Comparison of ENCODE assay signal across 16 cellular contexts in the genomic region with DNA sequence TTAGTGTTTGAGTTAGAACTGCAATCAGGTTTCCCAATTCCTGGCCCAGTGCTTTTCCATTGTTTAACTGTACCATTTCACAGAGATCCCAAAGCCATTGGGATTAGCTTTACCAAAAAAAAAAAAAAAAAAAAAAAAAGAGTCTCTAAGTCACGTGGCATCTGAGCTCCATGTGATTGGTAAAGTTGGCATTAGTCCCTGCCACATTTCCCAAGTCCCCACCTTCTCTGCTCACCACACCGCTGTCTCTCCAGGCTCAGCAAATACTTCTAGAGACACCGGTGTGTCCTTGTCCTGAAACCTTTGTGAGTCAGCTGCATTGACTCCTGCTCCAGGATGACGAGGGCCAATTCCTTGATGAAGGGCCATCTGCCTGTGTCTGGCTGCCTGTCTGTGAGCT.
DNase-seq lines count a peak whose midpoint lies in the region; ATAC-seq, FAIRE-seq and TF ChIP-seq lines count a peak whose summit lies in the region.
"Had no signal": no experiment of that assay in that cellular context is flagged by ENCODE, and none has a peak within 500 bp of the region (broad histone marks: within the 10 kb centered on the region; RNA-seq: fewer than 3 reads in every experiment).

No MANE protein-coding gene starts in this region.

- H3K27ac ChIP-seq in A549: no peak overlapping the region
- H3K27ac ChIP-seq: BLaER1, SJSA1 had no signal

- no peak overlapping the region for H3K4me2 ChIP-seq in A549
- H3K4me2 ChIP-seq: BLaER1 had no signal

- CTCF ChIA-PET in A549 (lab: Yijun Ruan, JAX): interaction anchor here (1.4 to 1.7 kb wide), 2 partner anchors 10 to 295 kb away, joined by 4 to 6 read pairs; no protein-coding TSS in a partner anchor

- ATAC-seq in A549 (no peak), esophagus mucosa (no peak), HG02981 (IDR thresholded peaks at IDR 0.05; ENCODE audit: unreplicated experiment) (no peak)
- ATAC-seq: PC-3 had no signal

- TF ChIP-seq RAD21 in A549 (conservative IDR thresholded peaks at IDR 0.05 in 1 of 2, IDR thresholded peaks at IDR 0.05 in 1 of 2): no peak

- H3K4me1 ChIP-seq in A549: no peaks in the 10 kb centered on the region
- H3K4me1 ChIP-seq: HAP-1, SJSA1 had no signal

- H3K9me3 ChIP-seq in A549: no peaks in the 10 kb centered on the region
- H3K9me3 ChIP-seq: HAP-1, SJSA1 had no signal

- POLR2A ChIA-PET in A549 (lab: Yijun Ruan, JAX): no interaction called here

- TF ChIP-seq EP300 in A549 (IDR thresholded peaks at IDR 0.05): no peak

- no peak for FAIRE-seq in A549 (lab: Jason Lieb, UNC)

- no peak for TF ChIP-seq CTCF in A549 (IDR thresholded peaks at IDR 0.05)
- no peak for TF ChIP-seq CTCF in AG10803 (conservative IDR thresholded peaks at IDR 0.05; ENCODE audit: low read length)

- H3K4me3 ChIP-seq in A549 (no peak overlapping the region), AG10803 (ENCODE audit: low read length) (no peak overlapping the region)
- H3K4me3 ChIP-seq: BLaER1, HAP-1, SJSA1 had no signal

- WGBS in A549 (ENCODE audit: missing lambda C conversion rate): 84% methylated on average over 4 of the region's 4 CpGs

- DNase-seq in A549 (ENCODE audit: low read depth in 1 of 2, low spot score in 1 of 2) (peak in 1 of 2 experiments; percentile 10), AG10803 (ENCODE audit: low read depth) (peak; percentile 62), NCI-H524 (lab: John Stamatoyannopoulos, UW) (peak; percentile 25 to 75), myocyte (ENCODE audit: low read depth) (peak; percentile 29), D341Med (ENCODE audit: low spot score) (no peak)
- DNase-seq: ACHN; CD8-positive, alpha-beta memory T cell; NCI-H1105; NCI-H187; NCI-H226; PC-3 had no signal

- no peak for TF ChIP-seq POLR2A in A549 (IDR thresholded peaks at IDR 0.05; ENCODE audit: low read length)

TF ChIP-seq in A549, 52 proteins besides CTCF, POLR2A, EP300 and RAD21:
- TF ChIP-seq USF2 (IDR thresholded peaks at IDR 0.05): peak; percentile 49; the same call in 1 of the 2 replicates
- TF ChIP-seq, protein P1, sequence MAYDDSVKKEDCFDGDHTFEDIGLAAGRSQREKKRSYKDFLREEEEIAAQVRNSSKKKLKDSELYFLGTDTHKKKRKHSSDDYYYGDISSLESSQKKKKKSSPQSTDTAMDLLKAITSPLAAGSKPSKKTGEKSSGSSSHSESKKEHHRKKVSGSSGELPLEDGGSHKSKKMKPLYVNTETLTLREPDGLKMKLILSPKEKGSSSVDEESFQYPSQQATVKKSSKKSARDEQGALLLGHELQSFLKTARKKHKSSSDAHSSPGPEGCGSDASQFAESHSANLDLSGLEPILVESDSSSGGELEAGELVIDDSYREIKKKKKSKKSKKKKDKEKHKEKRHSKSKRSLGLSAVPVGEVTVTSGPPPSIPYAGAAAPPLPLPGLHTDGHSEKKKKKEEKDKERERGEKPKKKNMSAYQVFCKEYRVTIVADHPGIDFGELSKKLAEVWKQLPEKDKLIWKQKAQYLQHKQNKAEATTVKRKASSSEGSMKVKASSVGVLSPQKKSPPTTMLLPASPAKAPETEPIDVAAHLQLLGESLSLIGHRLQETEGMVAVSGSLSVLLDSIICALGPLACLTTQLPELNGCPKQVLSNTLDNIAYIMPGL (CRISPR knock-in tag; IDR thresholded peaks at IDR 0.05; ENCODE audit: borderline replicate concordance): no peak
